In the genomic region with DNA sequence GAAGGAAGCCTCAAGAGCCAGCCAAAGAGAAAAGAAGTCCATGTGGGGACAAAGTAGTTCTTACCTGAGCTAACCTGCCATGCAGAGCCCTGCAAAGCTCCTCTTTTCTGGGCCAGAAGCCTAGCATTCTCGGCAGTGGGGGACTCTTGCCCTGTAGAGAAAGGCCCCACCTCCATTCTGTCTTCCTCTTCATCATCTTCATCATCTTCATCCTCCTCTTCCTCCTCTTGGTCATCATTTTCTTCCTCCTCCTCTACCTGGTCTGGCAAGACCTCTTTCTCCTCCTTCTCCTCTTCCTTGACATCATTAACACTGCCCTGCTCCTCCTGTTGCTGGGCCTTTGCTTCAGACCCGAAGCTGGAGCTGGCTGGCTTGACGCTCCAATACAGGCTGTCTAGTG, we compare ENCODE assay signal across 7 cellular contexts.
"Had no signal": no experiment of that assay in that cellular context is flagged by ENCODE, and none has a peak within 500 bp of the region (broad histone marks: within the 10 kb centered on the region; RNA-seq: fewer than 3 reads in every experiment).

No MANE protein-coding gene starts in this region.

- H3K9ac ChIP-seq: KMS-11 had no signal

- H3K27ac ChIP-seq: HL-60, KMS-11 had no signal

- ATAC-seq: K562 had no signal

- DNase-seq: IMR-90, KBM-7, KG1 had no signal

- FAIRE-seq: HTR-8/SVneo, K562 had no signal

- H3K4me2 ChIP-seq: KMS-11 had no signal

- H3K4me3 ChIP-seq: K562 had no signal
